In genomic region chr2:168455692-168456525, GRCh38 we compare ENCODE assay signal across 1 cellular context.
TF ChIP-seq lines count a peak whose summit lies in the region.

TSS of gene CERS6 (plus strand) at chr2:168456272. CDS start at chr2:168456449, 177 bp downstream.

TF ChIP-seq in HepG2, 621 proteins besides CTCF, POLR2A, EP300 and RAD21 (continued from another document and continues in another):
- TF ChIP-seq NFAT5 (CRISPR knock-in tag; IDR thresholded peaks at IDR 0.05): peak; percentile 98
- TF ChIP-seq XRCC5 (optimal IDR thresholded peaks at IDR 0.05; ENCODE audit: low read length): peak; percentile 89
- peak; percentile 55; the same call in 1 of the 2 replicates for TF ChIP-seq ZNF143 (CRISPR knock-in tag; IDR thresholded peaks at IDR 0.05)
- TF ChIP-seq NFKB2 (CRISPR knock-in tag; IDR thresholded peaks at IDR 0.05; ENCODE audit: borderline replicate concordance): peak; percentile 98
- TF ChIP-seq KLF16 (CRISPR knock-in tag; IDR thresholded peaks at IDR 0.05): peak; percentile 95 to 96
- TF ChIP-seq ZHX1 (CRISPR knock-in tag; IDR thresholded peaks at IDR 0.05; ENCODE audit: low read depth): no peak; the same call in 1 of the 2 replicates
- TF ChIP-seq TOPORS (CRISPR knock-in tag; IDR thresholded peaks at IDR 0.05): peak; percentile 74; the same call in 1 of the 2 replicates
- TF ChIP-seq ZMYM3 (CRISPR knock-in tag; IDR thresholded peaks at IDR 0.05): peak; percentile 55
- TF ChIP-seq ZNF468 (CRISPR knock-in tag; IDR thresholded peaks at IDR 0.05): no peak
- no peak for TF ChIP-seq ZNF644 (CRISPR knock-in tag; IDR thresholded peaks at IDR 0.05; ENCODE audit: low read depth)
- peak; percentile 93 for TF ChIP-seq TFDP2 (CRISPR knock-in tag; IDR thresholded peaks at IDR 0.05)
- peak; percentile 99 for TF ChIP-seq ZSCAN31 (CRISPR knock-in tag; IDR thresholded peaks at IDR 0.05; ENCODE audit: low read depth)
- peak; percentile 62 for TF ChIP-seq YY1 (IDR thresholded peaks at IDR 0.05; ENCODE audit: insufficient read depth, insufficient replicate concordance, low read depth, low read length)
- peak; percentile 97 for TF ChIP-seq NRL (CRISPR knock-in tag; IDR thresholded peaks at IDR 0.05; ENCODE audit: borderline replicate concordance)
- peak; percentile 67; the same call in 1 of the 2 replicates for TF ChIP-seq ZNF484 (CRISPR knock-in tag; IDR thresholded peaks at IDR 0.05; ENCODE audit: borderline replicate concordance, low read depth)
- no peak for TF ChIP-seq ZFP1 (CRISPR knock-in tag; IDR thresholded peaks at IDR 0.05)
- TF ChIP-seq KLF15 (CRISPR knock-in tag; IDR thresholded peaks at IDR 0.05; ENCODE audit: borderline replicate concordance): peak; percentile 94
- TF ChIP-seq ISX (CRISPR knock-in tag; conservative IDR thresholded peaks at IDR 0.05): peak; percentile 95
- TF ChIP-seq GATAD1 (CRISPR knock-in tag; IDR thresholded peaks at IDR 0.05): peak; percentile 81
- no peak for TF ChIP-seq LCORL (IDR thresholded peaks at IDR 0.05)
- no peak for TF ChIP-seq LCORL (CRISPR knock-in tag; IDR thresholded peaks at IDR 0.05)
- TF ChIP-seq ZNF414 (CRISPR knock-in tag; IDR thresholded peaks at IDR 0.05): no peak
- TF ChIP-seq ZGPAT (CRISPR knock-in tag; IDR thresholded peaks at IDR 0.05): peak; percentile 94
- peak; percentile 94 for TF ChIP-seq ZNF747 (CRISPR knock-in tag; IDR thresholded peaks at IDR 0.05; ENCODE audit: borderline replicate concordance)
- no peak for TF ChIP-seq ZNF83 (CRISPR knock-in tag; IDR thresholded peaks at IDR 0.05; ENCODE audit: borderline replicate concordance)
- peak; percentile 82; the same call in 1 of the 2 replicates for TF ChIP-seq LRRFIP1 (CRISPR knock-in tag; conservative IDR thresholded peaks at IDR 0.05)
- TF ChIP-seq ZNF598 (CRISPR knock-in tag; IDR thresholded peaks at IDR 0.05; ENCODE audit: borderline replicate concordance): no peak
- peak; percentile 98 for TF ChIP-seq ZNF253 (CRISPR knock-in tag; IDR thresholded peaks at IDR 0.05; ENCODE audit: borderline replicate concordance)
- TF ChIP-seq MBD4 (IDR thresholded peaks at IDR 0.05; ENCODE audit: borderline replicate concordance, low read length): no peak
- no peak; the same call in 1 of the 2 replicates for TF ChIP-seq ZNF460 (CRISPR knock-in tag; IDR thresholded peaks at IDR 0.05; ENCODE audit: borderline replicate concordance)
- TF ChIP-seq ZNF136 (CRISPR knock-in tag; IDR thresholded peaks at IDR 0.05; ENCODE audit: low read depth): no peak
- no peak; the same call in 1 of the 2 replicates for TF ChIP-seq PBX3 (CRISPR knock-in tag; IDR thresholded peaks at IDR 0.05; ENCODE audit: borderline replicate concordance)
- peak; percentile 69 for TF ChIP-seq PHF21A (CRISPR knock-in tag; IDR thresholded peaks at IDR 0.05)
- TF ChIP-seq TARDBP (CRISPR knock-in tag; IDR thresholded peaks at IDR 0.05): peak; percentile 93
- peak; percentile 81; the same call in 1 of the 2 replicates for TF ChIP-seq ZNF557 (CRISPR knock-in tag; IDR thresholded peaks at IDR 0.05)
- TF ChIP-seq MTF1 (CRISPR knock-in tag; IDR thresholded peaks at IDR 0.05): peak; percentile 90; the same call in 1 of the 2 replicates
- peak; percentile 82 for TF ChIP-seq ZNF781 (CRISPR knock-in tag; IDR thresholded peaks at IDR 0.05; ENCODE audit: borderline replicate concordance, not compliant biosample characterization)
- peak; percentile 73; the same call in 1 of the 2 replicates for TF ChIP-seq ZNF740 (CRISPR knock-in tag; IDR thresholded peaks at IDR 0.05)
- no peak for TF ChIP-seq ZNF660 (CRISPR knock-in tag; IDR thresholded peaks at IDR 0.05; ENCODE audit: borderline replicate concordance, low read depth)
- TF ChIP-seq NFIB (CRISPR knock-in tag; IDR thresholded peaks at IDR 0.05; ENCODE audit: borderline replicate concordance): peak; percentile 96; the same call in 1 of the 2 replicates
- peak; percentile 91; the same call in 1 of the 2 replicates for TF ChIP-seq HOXA5 (CRISPR knock-in tag; IDR thresholded peaks at IDR 0.05)
- TF ChIP-seq MXD4 (CRISPR knock-in tag; IDR thresholded peaks at IDR 0.05): peak; percentile 96
- peak; percentile 98 for TF ChIP-seq ZNF772 (CRISPR knock-in tag; IDR thresholded peaks at IDR 0.05)
- TF ChIP-seq ZNF570 (CRISPR knock-in tag; IDR thresholded peaks at IDR 0.05; ENCODE audit: borderline replicate concordance): peak; percentile 92; the same call in 1 of the 2 replicates
- TF ChIP-seq MLXIP (CRISPR knock-in tag; IDR thresholded peaks at IDR 0.05; ENCODE audit: borderline replicate concordance): peak; percentile 90; the same call in 1 of the 2 replicates
- TF ChIP-seq KAT2B (IDR thresholded peaks at IDR 0.05; ENCODE audit: borderline replicate concordance, low read depth, low read length): no peak
